Comparison of ENCODE assay signal across 1 cellular context in genomic region chr20:21546355-21546754, GRCh38.
TF ChIP-seq lines count a peak whose summit lies in the region.

No MANE protein-coding gene starts in this region.

TF ChIP-seq in liver, 16 proteins besides CTCF, POLR2A, EP300 and RAD21 (continued from another document):
- TF ChIP-seq REST (IDR thresholded peaks at IDR 0.05) (no peak), GABPA (IDR thresholded peaks at IDR 0.05 in 1 of 2, conservative IDR thresholded peaks at IDR 0.05 in 1 of 2) (no peak), RXRA (IDR thresholded peaks at IDR 0.05) (peak; percentile 26 to 34), HNF4G (IDR thresholded peaks at IDR 0.05) (no peak), HNF4A (conservative IDR thresholded peaks at IDR 0.05) (peak; percentile 49 to 62)
TF ChIP-seq in liver: peak in this region for 2.
